ENCODE assay signal across 8 cellular contexts in the genomic region with DNA sequence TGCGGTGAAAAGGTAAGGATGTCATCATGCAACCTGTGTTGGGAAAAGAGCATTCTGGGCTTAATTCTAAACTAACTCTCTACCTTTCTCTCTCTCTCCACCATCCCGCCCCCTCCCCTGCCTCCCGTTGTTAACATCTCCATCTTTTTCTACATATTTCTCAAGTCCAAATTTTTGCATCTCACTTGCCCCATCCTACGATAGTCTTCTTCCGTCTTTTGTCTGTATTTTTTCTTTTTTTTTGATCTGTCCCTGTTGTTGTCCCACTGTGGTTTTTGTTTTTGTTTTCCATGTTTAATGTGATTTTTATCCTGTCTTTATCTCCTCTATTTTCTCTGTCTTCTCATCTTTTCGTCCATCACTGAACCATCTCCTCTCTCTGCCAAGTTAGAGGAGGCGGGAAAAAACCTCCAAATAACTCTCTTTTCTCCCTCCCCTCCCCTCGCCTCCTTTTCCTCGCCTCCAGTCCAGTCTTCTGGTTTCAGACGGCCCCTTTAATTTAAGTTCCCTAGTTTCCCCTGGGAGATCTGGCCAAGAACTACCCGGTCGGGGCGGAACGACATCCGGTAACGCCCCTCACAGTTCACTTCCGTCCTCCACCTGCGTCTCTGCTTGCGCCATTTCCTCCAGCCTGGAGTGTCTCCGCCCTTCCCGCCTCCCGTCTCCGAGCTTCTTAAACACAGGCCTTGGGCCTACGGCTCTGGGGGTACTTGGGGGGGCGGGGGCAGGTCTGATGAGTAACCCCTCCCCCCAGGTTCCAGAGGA. TPM values are rescaled to one million over a fixed set of nuclear protein-coding genes. Genes with fewer than 3 reads are reported as not detected.
DNase-seq lines count a peak whose midpoint lies in the region; ATAC-seq, FAIRE-seq and TF ChIP-seq lines count a peak whose summit lies in the region.

A gene with protein sequence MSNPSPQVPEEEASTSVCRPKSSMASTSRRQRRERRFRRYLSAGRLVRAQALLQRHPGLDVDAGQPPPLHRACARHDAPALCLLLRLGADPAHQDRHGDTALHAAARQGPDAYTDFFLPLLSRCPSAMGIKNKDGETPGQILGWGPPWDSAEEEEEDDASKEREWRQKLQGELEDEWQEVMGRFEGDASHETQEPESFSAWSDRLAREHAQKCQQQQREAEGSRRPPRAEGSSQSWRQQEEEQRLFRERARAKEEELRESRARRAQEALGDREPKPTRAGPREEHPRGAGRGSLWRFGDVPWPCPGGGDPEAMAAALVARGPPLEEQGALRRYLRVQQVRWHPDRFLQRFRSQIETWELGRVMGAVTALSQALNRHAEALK (plus strand): TSS at position 647 of the 765 bp plus-strand sequence. CDS start 87 bp downstream, at position 734.

- TF ChIP-seq CTCF in Caco-2 (IDR thresholded peaks at IDR 0.05; ENCODE audit: insufficient read depth in 1 of 2, low read depth in 1 of 2, low read length in 1 of 2, severe bottlenecking in 1 of 2, unreplicated experiment in 1 of 2) (no peak), KMS-11 (conservative IDR thresholded peaks at IDR 0.05; ENCODE audit: low read depth, low read length) (peak; percentile 66)

- POLR2A ChIA-PET in Caco-2 (lab: Charles Lee) = interaction anchor here (0.6 to 0.7 kb wide), 5 partner anchors 24 to 640 kb away, joined by 3 to 6 read pairs (median 3); a partner anchor contains a TSS

- peak within 1 kb of the TSS; percentile 66 for H3K4me2 ChIP-seq in KMS-11

- H3K36me3 ChIP-seq in Caco-2 (ENCODE audit: control insufficient read depth, insufficient read depth, low read length) (no peaks in the 10 kb centered on the region), KMS-11 (ENCODE audit: insufficient read depth) (no peaks in the 10 kb centered on the region), muscle layer of colon (ENCODE audit: insufficient read depth, low read length) (no peaks in the 10 kb centered on the region)

- H2AFZ ChIP-seq in KMS-11 (ENCODE audit: low read depth) = peak within 1 kb of the TSS; percentile 62

- H4K20me1 ChIP-seq in KMS-11 (ENCODE audit: insufficient read depth) = no peaks in the 10 kb centered on the region

- H3K36me3 Mint-ChIP-seq in Caco-2 (ENCODE audit: insufficient read depth, unreplicated experiment) = peaks cover 35% of the 10 kb centered on the region

- peak within 1 kb of the TSS; percentile 44 for H3K4me3 ChIP-seq in Caco-2 (ENCODE audit: low read depth, low read length)
- no peak within 1 kb of the TSS for H3K4me3 ChIP-seq in KMS-11 (IDR thresholded peaks at IDR 0.05; ENCODE audit: insufficient read depth, low read depth, low read length)
- H3K4me3 ChIP-seq in muscle layer of colon (ENCODE audit: low read depth in 1 of 2, low read length in 2 of 2) = peak within 1 kb of the TSS; percentile 47 to 74

- no peaks in the 10 kb centered on the region for H3K27me3 Mint-ChIP-seq in Caco-2 (ENCODE audit: insufficient read depth, unreplicated experiment)

- DNase-seq in Caco-2 = peak; percentile 91 to 93
- DNase-seq in RCC 7860 (ENCODE audit: low spot score) = peak; percentile 89
- DNase-seq in activated T-cell treated with anti-CD3 and anti-CD28 coated beads, Interleukin-2, amount 50 U/mL, for 48 hours = peak; percentile 93 to 95
- peak; percentile 77 to 80 for DNase-seq in stimulated activated CD8-positive, alpha-beta memory T cell treated with anti-CD3 and anti-CD28 coated beads, Interleukin-7, amount 100 ng/mL, for 1 hour (ENCODE audit: low read depth in 2 of 2)

- H3K27ac ChIP-seq in KMS-11 (peak within 1 kb of the TSS; percentile 41; the same call in 1 of the 2 replicates), muscle layer of colon (ENCODE audit: low read depth, low read length) (peak within 1 kb of the TSS; percentile 86)

- peak within 1 kb of the TSS; percentile 87 for H3K4me3 Mint-ChIP-seq in Caco-2 (ENCODE audit: unreplicated experiment)

- H3K79me2 ChIP-seq in KMS-11 (ENCODE audit: insufficient read depth, low read depth) = peaks cover 18% of the 10 kb centered on the region; the same call in 1 of the 2 replicates

- H3K9me3 Mint-ChIP-seq in Caco-2 (ENCODE audit: unreplicated experiment) = no peaks in the 10 kb centered on the region

- ATAC-seq in GM21529 (IDR thresholded peaks at IDR 0.05; ENCODE audit: unreplicated experiment) (peak; percentile 72), esophagus mucosa (peak; percentile 92)

- no TSS peak for BruUV-seq in Caco-2 (replicated peaks; lab: Mats Ljungman, UMichigan)

- intact Hi-C loops in Caco-2 (cut with micrococcal nuclease; ENCODE audit: unreplicated experiment) = loop anchor here (1.0 to 5.0 kb wide), 8 partner anchors 27 to 190 kb away; a partner anchor contains a TSS

- FAIRE-seq in RCC 7860 (lab: Jason Lieb, UNC) = peak; percentile 29

- H3K27me3 ChIP-seq in Caco-2 (replicated peaks; ENCODE audit: control insufficient read depth, insufficient read depth, low read length) (no peaks in the 10 kb centered on the region), KMS-11 (ENCODE audit: insufficient read depth, low read depth) (no peaks in the 10 kb centered on the region), muscle layer of colon (ENCODE audit: control insufficient read depth in 1 of 2, insufficient read depth in 2 of 2, low read length in 2 of 2) (no peaks in the 10 kb centered on the region)

- H3K4me1 ChIP-seq in Caco-2 = peaks cover 6% of the 10 kb centered on the region
- H3K4me1 ChIP-seq in KMS-11 (ENCODE audit: low read depth, poor library complexity, severe bottlenecking) = peaks cover 18% of the 10 kb centered on the region
- peaks cover 28% of the 10 kb centered on the region for H3K4me1 ChIP-seq in muscle layer of colon (ENCODE audit: insufficient read depth, low read length)

- no peaks in the 10 kb centered on the region for H3K9me3 ChIP-seq in Caco-2
- no peaks in the 10 kb centered on the region for H3K9me3 ChIP-seq in muscle layer of colon (ENCODE audit: low read length)

- peaks cover 12% of the 10 kb centered on the region for H3K4me1 Mint-ChIP-seq in Caco-2 (ENCODE audit: low read depth, unreplicated experiment)

- CTCF ChIA-PET in Caco-2 (lab: Charles Lee) = interaction anchor here (0.6 to 2.7 kb wide), 11 partner anchors 27 to 1094 kb away, joined by 3 to 20 read pairs (median 4); a partner anchor contains a TSS

- peak within 1 kb of the TSS; percentile 64 for H3K27ac Mint-ChIP-seq in Caco-2 (ENCODE audit: unreplicated experiment)

- peak within 1 kb of the TSS; percentile 62; the same call in 1 of the 2 replicates for H3K9ac ChIP-seq in KMS-11
- peak within 1 kb of the TSS; percentile 77 for H3K9ac ChIP-seq in muscle layer of colon (ENCODE audit: low read length)

RNA-seq across cellular contexts. Expression of the gene that starts here (rescaled TPM):
- total RNA-seq in Caco-2 (2022) (14.7 and 17.4 TPM in 2 replicates), esophagus mucosa (13.9 TPM)
